8 cellular contexts compared by ENCODE assay signal in genomic region chr19:10086032-10086903, GRCh38. TPM values are rescaled to one million over a fixed set of nuclear protein-coding genes. Genes with fewer than 3 reads are reported as not detected.
DNase-seq lines count a peak whose midpoint lies in the region; ATAC-seq and TF ChIP-seq lines count a peak whose summit lies in the region.

Gene SHFL (plus strand): TSS chr19:10086317. CDS start chr19:10086428, 111 bp downstream.

- H3K4me1 Mint-ChIP-seq in activated CD8-positive, alpha-beta memory T cell treated with anti-CD3 and anti-CD28 coated beads, Interleukin-2, amount 10 ng/mL, durations not matched to agents 7 days and 5 days, result peaks cover 32% of the 10 kb centered on the region
- no peaks in the 10 kb centered on the region for H3K4me1 Mint-ChIP-seq in mesothelial cell of epicardium

- H3K27me3 Mint-ChIP-seq in activated CD8-positive, alpha-beta memory T cell treated with anti-CD3 and anti-CD28 coated beads, Interleukin-2, amount 10 ng/mL, durations not matched to agents 7 days and 5 days, result no peaks in the 10 kb centered on the region
- H3K27me3 Mint-ChIP-seq in mesothelial cell of epicardium (ENCODE audit: low read depth), result peaks cover 25% of the 10 kb centered on the region

- TF ChIP-seq CTCF in GM13977 (IDR thresholded peaks at IDR 0.05; ENCODE audit: extremely low read depth, insufficient read depth, missing control alignments) (no peak), mesothelial cell of epicardium (IDR thresholded peaks at IDR 0.05; ENCODE audit: unreplicated experiment) (no peak)

- H3K4me3 Mint-ChIP-seq in activated CD8-positive, alpha-beta memory T cell treated with anti-CD3 and anti-CD28 coated beads, Interleukin-2, amount 10 ng/mL, durations not matched to agents 7 days and 5 days, result peak within 1 kb of the TSS; percentile 79
- peak within 1 kb of the TSS; percentile 74 for H3K4me3 Mint-ChIP-seq in mesothelial cell of epicardium

- peak within 1 kb of the TSS; percentile 84 for H3K27ac Mint-ChIP-seq in activated CD8-positive, alpha-beta memory T cell treated with anti-CD3 and anti-CD28 coated beads, Interleukin-2, amount 10 ng/mL, durations not matched to agents 7 days and 5 days
- H3K27ac Mint-ChIP-seq in mesothelial cell of epicardium, result no peak within 1 kb of the TSS

- in situ Hi-C loops in GM13977 (cut with MboI; ENCODE audit: low pct_unique_long_range_greater_than_20kb, low sequenced_read_pairs, unreplicated experiment) (no loop called here), endometrial microvascular endothelial cells (cut with HindIII; ENCODE audit: inconsistent ontology term, low pct_unique_long_range_greater_than_20kb, low sequenced_read_pairs) (no loop called here)

- CTCF ChIA-PET in activated CD8-positive, alpha-beta memory T cell treated with anti-CD3 and anti-CD28 coated beads, Interleukin-2, amount 10 ng/mL, durations not matched to agents 7 days and 5 days (lab: Charles Lee), result no interaction called here

- ATAC-seq in HG02642 (IDR thresholded peaks at IDR 0.05; ENCODE audit: poor library complexity, unreplicated experiment), result peak; percentile 88
- peak; percentile 98 for ATAC-seq in activated CD8-positive, alpha-beta memory T cell treated with anti-CD3 and anti-CD28 coated beads, Interleukin-2, amount 10 ng/mL, durations not matched to agents 7 days and 5 days
- ATAC-seq in GM18519 (IDR thresholded peaks at IDR 0.05; ENCODE audit: low FRiP score, unreplicated experiment), result no peak

- peaks cover 30% of the 10 kb centered on the region for H3K36me3 Mint-ChIP-seq in activated CD8-positive, alpha-beta memory T cell treated with anti-CD3 and anti-CD28 coated beads, Interleukin-2, amount 10 ng/mL, durations not matched to agents 7 days and 5 days
- H3K36me3 Mint-ChIP-seq in mesothelial cell of epicardium, result peaks cover 9% of the 10 kb centered on the region

- no peaks in the 10 kb centered on the region for H3K9me3 Mint-ChIP-seq in activated CD8-positive, alpha-beta memory T cell treated with anti-CD3 and anti-CD28 coated beads, Interleukin-2, amount 10 ng/mL, durations not matched to agents 7 days and 5 days (ENCODE audit: low read depth)
- H3K9me3 Mint-ChIP-seq in mesothelial cell of epicardium, result no peaks in the 10 kb centered on the region

- peak; percentile 97 for DNase-seq in GM13977 (ENCODE audit: low spot score)
- DNase-seq in NCI-H460 (ENCODE audit: extremely low read depth, low read depth), result peak; percentile 33
- DNase-seq in activated CD8-positive, alpha-beta memory T cell treated with anti-CD3 and anti-CD28 coated beads, Interleukin-2, amount 10 ng/mL, durations not matched to agents 7 days and 5 days, result peak; percentile 92
- DNase-seq in mesothelial cell of epicardium (ENCODE audit: low spot score in 2 of 2, unreplicated experiment in 2 of 2), result peak; percentile 60 to 73
- peak; percentile 60 for DNase-seq in stimulated activated CD8-positive, alpha-beta memory T cell treated with anti-CD3 and anti-CD28 coated beads, Interleukin-15, amount 100 ng/mL, for 1 hour (ENCODE audit: low read depth)

RNA-seq across cellular contexts. Expression of gene SHFL, which starts in this region (rescaled TPM):
- 9.1 and 9.4 TPM in 2 replicates for total RNA-seq in NCI-H460 (2014; rRNA removed; shearing (Covaris generic))
- 18.9 and 27.6 TPM in 2 replicates for polyA plus RNA-seq in NCI-H460 (2014; cell fraction: nucleus; rRNA removed)
- 100 to 1,000 TPM in 1 of 2 experiments, 10 to 100 TPM in 1; 95.3 to 146 TPM for total RNA-seq in activated CD8-positive, alpha-beta memory T cell treated with anti-CD3 and anti-CD28 coated beads, Interleukin-2, amount 10 ng/mL, durations not matched to agents 7 days and 5 days
- total RNA-seq in endometrial microvascular endothelial cells (ENCODE audit: inconsistent ontology term) (22.1 TPM), mesothelial cell of epicardium (30.6 to 34.6 TPM (median 33.0 TPM) in 3 replicates)

Comparison
In these comparisons a context has a peak if more than half of its experiments do, and no peak if none do; other contexts are left out.
1. DNase-seq: peak in every context shown above with its lines; median percentile 97 in GM13977; 92 in activated CD8-positive, alpha-beta memory T cell treated with anti-CD3 and anti-CD28 coated beads, Interleukin-2, amount 10 ng/mL, durations not matched to agents 7 days and 5 days; 66 in mesothelial cell of epicardium; 60 in stimulated activated CD8-positive, alpha-beta memory T cell treated with anti-CD3 and anti-CD28 coated beads, Interleukin-15, amount 100 ng/mL, for 1 hour; 33 in NCI-H460.